In the genomic region with DNA sequence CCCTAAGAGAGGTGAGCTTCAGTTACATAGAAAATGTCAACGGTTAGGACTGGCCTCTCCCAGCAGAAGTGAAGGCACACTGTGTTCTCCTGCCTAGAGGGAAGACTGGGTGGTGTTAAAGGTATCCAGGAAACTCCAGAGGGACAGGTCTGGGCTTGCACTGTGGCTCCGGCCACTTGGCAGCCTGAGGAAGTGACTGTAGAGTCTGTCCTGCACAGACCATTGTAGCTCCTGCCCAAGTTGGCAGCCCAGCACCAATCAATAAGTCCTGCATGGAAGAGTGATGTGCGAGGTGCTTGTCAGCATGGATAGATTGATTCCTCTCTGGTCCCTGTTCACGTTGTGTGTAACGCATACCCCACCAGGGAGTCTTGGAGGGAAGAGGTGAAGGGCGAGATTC, we compare ENCODE assay signal across 2 cellular contexts.
TF ChIP-seq lines count a peak whose summit lies in the region.

No MANE protein-coding gene starts in this region.

TF ChIP-seq in IMR-90, 13 proteins besides CTCF, POLR2A, EP300 and RAD21:
- TF ChIP-seq NFE2L2 (IDR thresholded peaks at IDR 0.05; ENCODE audit: low read depth, low read length) = no peak
- TF ChIP-seq SMC3 (IDR thresholded peaks at IDR 0.05; ENCODE audit: low read depth, low read length) = no peak
- no peak for TF ChIP-seq CEBPB (IDR thresholded peaks at IDR 0.05; ENCODE audit: low read depth, low read length)
- TF ChIP-seq RCOR1 (IDR thresholded peaks at IDR 0.05; ENCODE audit: insufficient replicate concordance, low read length) = no peak
- TF ChIP-seq FOS (IDR thresholded peaks at IDR 0.05; ENCODE audit: low read depth, low read length) = no peak
- TF ChIP-seq USF2 (IDR thresholded peaks at IDR 0.05; ENCODE audit: low read depth, low read length) = no peak
- TF ChIP-seq RFX5 (IDR thresholded peaks at IDR 0.05; ENCODE audit: low read depth, low read length) = no peak
- TF ChIP-seq MAZ (IDR thresholded peaks at IDR 0.05; ENCODE audit: borderline replicate concordance, low read depth, low read length) = no peak
- TF ChIP-seq BHLHE40 (IDR thresholded peaks at IDR 0.05; ENCODE audit: low read depth, low read length) = no peak
- TF ChIP-seq ELK1 (IDR thresholded peaks at IDR 0.05; ENCODE audit: borderline replicate concordance, low read depth, low read length) = no peak
- no peak for TF ChIP-seq MXI1 (IDR thresholded peaks at IDR 0.05; ENCODE audit: borderline replicate concordance, low read depth, low read length)
- no peak for TF ChIP-seq MAFK (IDR thresholded peaks at IDR 0.05; ENCODE audit: low read depth, low read length)
- no peak for TF ChIP-seq CHD1 (IDR thresholded peaks at IDR 0.05; ENCODE audit: low read depth, low read length)
TF ChIP-seq in IMR-90: peak in this region for 0.

TF ChIP-seq in GM12891, 5 proteins besides CTCF, POLR2A, EP300 and RAD21:
- TF ChIP-seq PAX5 (IDR thresholded peaks at IDR 0.05; ENCODE audit: insufficient read depth, low read length, severe bottlenecking) = no peak
- no peak for TF ChIP-seq TAF1 (IDR thresholded peaks at IDR 0.05; ENCODE audit: low read depth, low read length)
- TF ChIP-seq SPI1 (IDR thresholded peaks at IDR 0.05; ENCODE audit: low read depth, low read length) = no peak
- TF ChIP-seq POU2F2 (IDR thresholded peaks at IDR 0.05; ENCODE audit: low read depth, low read length) = no peak
- TF ChIP-seq POLR2AphosphoS5 (IDR thresholded peaks at IDR 0.05; ENCODE audit: low read depth, low read length) = no peak
